29 cellular contexts compared by ENCODE assay signal in genomic region chr1:230895452-230895851, GRCh38.
"Had no signal": no experiment of that assay in that cellular context is flagged by ENCODE, and none has a peak within 500 bp of the region (broad histone marks: within the 10 kb centered on the region; RNA-seq: fewer than 3 reads in every experiment).

No MANE protein-coding gene starts in this region.

- H3K9ac ChIP-seq: SK-N-SH had no signal

- H3K9me3 ChIP-seq: SK-N-SH had no signal

- H3K27me3 ChIP-seq: SJSA1 had no signal

- H3K4me2 ChIP-seq: PC-9, SK-N-SH had no signal

- DNase-seq: MM.1S, MV-4-11, NCI-H1092, NCI-H1105, NCI-H1417 treated with DMSO at 0.1 percent for 48 hours, NCI-H1436 treated with DMSO at 0.1 percent for 48 hours, NCI-H1694 treated with DMSO at 0.1 percent for 48 hours, NCI-H187 treated with DMSO at 0.1 percent for 48 hours, NCI-H2029 treated with DMSO at 0.1 percent for 48 hours, NCI-H2081 treated with DMSO at 0.1 percent for 48 hours, NCI-H2107, NCI-H2171, NCI-H226, NCI-H446 treated with DMSO at 0.1 percent for 48 hours, NCI-H510A, NCI-H524, NCI-H526, NCI-H69, NCI-H748 treated with DMSO at 0.1 percent for 48 hours, NCI-H82, PC-9, Right ventricle myocardium superior, RPMI8226, SHP77 treated with DMSO at 0.1 percent for 48 hours, SK-N-SH, SW 1271, T-helper 1 cell had no signal

- ATAC-seq: Panc1 had no signal

- H3K36me3 ChIP-seq: SJSA1 had no signal

- H2AFZ ChIP-seq: PC-9 had no signal

- H3K27ac ChIP-seq: PC-9, SJSA1 had no signal

- H3K4me3 ChIP-seq: PC-9, SJSA1 had no signal
